In genomic region chr6:14117158-14118090, GRCh38 we compare ENCODE assay signal across 8 cellular contexts.
A peak's percentile ranks its signal among the peaks of the same experiment; 100 is the strongest.
DNase-seq lines count a peak whose midpoint lies in the region; ATAC-seq and TF ChIP-seq lines count a peak whose summit lies in the region.

TSS of gene CD83 (plus strand) at chr6:14117772. CDS start at chr6:14117812, 40 bp downstream.

- TF ChIP-seq CTCF in epithelial cell of esophagus (IDR thresholded peaks at IDR 0.05; ENCODE audit: insufficient read depth, low read depth, low read length, missing control alignments): no peak

- peaks cover 7% of the 10 kb centered on the region for H3K4me1 ChIP-seq in mucosa of stomach (ENCODE audit: control insufficient read depth, insufficient read depth, low read length)

- H3K36me3 ChIP-seq in mucosa of stomach (ENCODE audit: control insufficient read depth, insufficient read depth, low read length): no peaks in the 10 kb centered on the region

- no peaks in the 10 kb centered on the region for H3K9me3 ChIP-seq in mucosa of stomach (ENCODE audit: control insufficient read depth, low read length)

- H3K4me3 ChIP-seq in epithelial cell of esophagus (ENCODE audit: low read length) (peak within 1 kb of the TSS; percentile 63), mucosa of stomach (ENCODE audit: low read length) (peak within 1 kb of the TSS; percentile 50)

- no peaks in the 10 kb centered on the region for H3K27me3 ChIP-seq in mucosa of stomach (ENCODE audit: control insufficient read depth, insufficient read depth, low read length)

- H3K9ac ChIP-seq in mucosa of stomach (ENCODE audit: low read length): peak within 1 kb of the TSS; percentile 71

- peak; percentile 44 for ATAC-seq in GM18873 (IDR thresholded peaks at IDR 0.05; ENCODE audit: low FRiP score, unreplicated experiment)
- ATAC-seq in HG03159 (IDR thresholded peaks at IDR 0.05; ENCODE audit: unreplicated experiment): peak; percentile 60

- peak; percentile 84 to 86 for DNase-seq in AML-193 (lab: John Stamatoyannopoulos, UW)
- DNase-seq in NOMO-1 (lab: John Stamatoyannopoulos, UW; ENCODE audit: unreplicated experiment in 2 of 2): peak; percentile 74 to 82
- DNase-seq in activated CD8-positive, alpha-beta memory T cell treated with anti-CD3 and anti-CD28 coated beads, Interleukin-2, amount 50 U/mL, for 24 hours (ENCODE audit: extremely low read depth): peak; percentile 39
- DNase-seq in epithelial cell of esophagus (ENCODE audit: low read depth): peak; percentile 67
- peak; percentile 63 to 70 for DNase-seq in stimulated activated CD8-positive, alpha-beta memory T cell treated with anti-CD3 and anti-CD28 coated beads, Interleukin-7, amount 100 ng/mL, for 1 hour (ENCODE audit: low read depth in 2 of 2)

Comparison
In these comparisons a context has a peak if more than half of its experiments do, and no peak if none do; other contexts are left out.
1. Peak in every context shown above with its lines: DNase-seq, ATAC-seq and H3K4me3 ChIP-seq.